18 cellular contexts compared by ENCODE assay signal in genomic region chr3:179418610-179419009, GRCh38.
"Had no signal": no experiment of that assay in that cellular context is flagged by ENCODE, and none has a peak within 500 bp of the region (broad histone marks: within the 10 kb centered on the region; RNA-seq: fewer than 3 reads in every experiment).

No MANE protein-coding gene starts in this region.

- H2AFZ ChIP-seq: hepatocyte had no signal

- H3K27ac ChIP-seq: foreskin keratinocyte, hepatocyte, left ventricle myocardium inferior, lower lobe of right lung, right atrium auricular region, stomach had no signal

- H3K79me2 ChIP-seq: hepatocyte had no signal

- H3K4me2 ChIP-seq: hepatocyte had no signal

- H3K27me3 ChIP-seq: foreskin keratinocyte, hepatocyte, right atrium auricular region, stomach had no signal

- H3K4me3 ChIP-seq: hepatocyte, left ventricle myocardium inferior, lower lobe of right lung, right atrium auricular region, stomach had no signal

- H3K9me3 ChIP-seq: left ventricle myocardium inferior, lower lobe of right lung, right atrium auricular region, stomach had no signal

- DNase-seq: effector CD4-positive, alpha-beta T cell; endodermal cell; erythroblast; foreskin keratinocyte; head of caudate nucleus; kidney; left cardiac atrium; left ventricle myocardium inferior; lower lobe of right lung; natural killer cell; small intestine; stimulated activated CD4-positive, alpha-beta T cell treated with anti-CD3 and anti-CD28 coated beads, Interleukin-12 subunit alpha, Interleukin-12 subunit beta, amount 100 ng/mL, for 4 hours; stimulated activated naive CD4-positive, alpha-beta T cell; stomach; substantia nigra; trophoblast cell had no signal
